In the genomic region with DNA sequence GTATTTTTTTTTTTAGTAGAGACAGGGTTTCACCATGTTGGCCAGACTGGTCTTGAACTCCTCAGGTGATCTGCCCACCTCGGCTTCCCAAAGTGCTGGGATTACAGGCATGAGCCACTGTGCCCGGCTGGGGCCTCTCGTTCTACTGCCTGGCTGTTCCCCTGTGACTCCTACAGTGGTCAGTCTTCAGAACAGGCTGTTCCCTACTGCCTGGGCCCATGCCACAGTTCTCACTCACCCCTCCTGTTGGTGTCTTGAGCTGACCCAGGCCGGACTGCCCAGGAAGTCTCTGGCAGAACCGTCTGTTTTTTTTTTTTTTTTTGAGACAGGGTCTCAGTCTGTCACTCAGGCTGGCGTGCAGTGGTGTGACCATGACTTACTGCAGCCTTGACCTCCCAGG, we compare ENCODE assay signal across 19 cellular contexts. TPM values are rescaled to one million over a fixed set of nuclear protein-coding genes. Genes with fewer than 3 reads are reported as not detected.
A peak's percentile ranks its signal among the peaks of the same experiment; 100 is the strongest.
DNase-seq lines count a peak whose midpoint lies in the region; ATAC-seq, FAIRE-seq and TF ChIP-seq lines count a peak whose summit lies in the region.
"Had no signal": no experiment of that assay in that cellular context is flagged by ENCODE, and none has a peak within 500 bp of the region (broad histone marks: within the 10 kb centered on the region; RNA-seq: fewer than 3 reads in every experiment).

No MANE protein-coding gene starts in this region.

- TF ChIP-seq CTCF in kidney (IDR thresholded peaks at IDR 0.05; ENCODE audit: borderline replicate concordance, extremely low read depth, insufficient read depth): no peak
- TF ChIP-seq CTCF in pancreas (IDR thresholded peaks at IDR 0.05): no peak
- TF ChIP-seq CTCF in transverse colon (IDR thresholded peaks at IDR 0.05): no peak

- TF ChIP-seq EP300 in transverse colon (IDR thresholded peaks at IDR 0.05; ENCODE audit: low read depth): no peak

- H3K27me3 ChIP-seq in pancreas (no peaks in the 10 kb centered on the region), transverse colon (no peaks in the 10 kb centered on the region)
- H3K27me3 ChIP-seq: BLaER1 treated with 17β-estradiol and CSF1 and Interleukin-3, amounts not matched to agents 10 nM and 100 nM had no signal

- no peaks in the 10 kb centered on the region for H3K9me3 ChIP-seq in kidney (ENCODE audit: control insufficient read depth in 1 of 2, low read length in 2 of 2)
- H3K9me3 ChIP-seq in pancreas: no peaks in the 10 kb centered on the region
- H3K9me3 ChIP-seq in transverse colon: no peaks in the 10 kb centered on the region
- H3K9me3 ChIP-seq: BLaER1 treated with 17β-estradiol and CSF1 and Interleukin-3, amounts not matched to agents 10 nM and 100 nM had no signal

- DNase-seq in kidney (no peak), pancreas (peak in 1 of 6 donors; percentile 40), transverse colon (no peak), globus pallidus (ENCODE audit: low spot score) (no peak)
- no peak for DNase-seq in activated T-cell treated with anti-CD3 and anti-CD28 coated beads, Interleukin-2, amount 50 U/mL, for 1 hour
- DNase-seq in naive thymus-derived CD8-positive, alpha-beta T cell: no peak
- DNase-seq: HFFc6, KG1, NCI-H1092 treated with DMSO at 0.1 percent for 48 hours, NCI-H1694, NCI-H2107, NCI-H226, NCI-H526 treated with DMSO at 0.1 percent for 48 hours, PC-3 had no signal

- H3K36me3 ChIP-seq in kidney (ENCODE audit: control insufficient read depth in 1 of 2, insufficient read depth in 2 of 2, low read length in 2 of 2) (peaks cover 0 to 2% of the 10 kb centered on the region in 2 donors), pancreas (no peaks in the 10 kb centered on the region), transverse colon (no peaks in the 10 kb centered on the region)

- no peak overlapping the region for H3K9ac ChIP-seq in kidney (ENCODE audit: low read length in 2 of 2)

- POLR2A ChIA-PET in naive thymus-derived CD8-positive, alpha-beta T cell (lab: Charles Lee): interaction anchor here (0.6 to 2.8 kb wide), 5 partner anchors 10 to 948 kb away, joined by 3 to 10 read pairs (median 4); partner anchors contain the start of gene WBP2

- H3K4me1 ChIP-seq in kidney (ENCODE audit: control insufficient read depth in 1 of 2, insufficient read depth in 1 of 2, low read depth in 1 of 2, low read length in 2 of 2) (peaks cover 0 to 5% of the 10 kb centered on the region in 2 donors), pancreas (peaks cover 8 to 20% (median 14%) of the 10 kb centered on the region in 3 donors), transverse colon (peaks cover 3 to 64% (median 36%) of the 10 kb centered on the region in 4 donors)

- 43 to 66% methylated on average over 6 of the region's 6 CpGs for WGBS in pancreas, 2 donors
- WGBS in transverse colon (ENCODE audit: low coverage in 1 of 2), 2 donors: 60 to 78% methylated on average over 1 to 6 of the region's 6 CpGs

- no peaks in the 10 kb centered on the region for H3K4me1 Mint-ChIP-seq in activated T-helper 17 cell treated with anti-CD3 and anti-CD28 coated beads, Interleukin-2, amount 50 U/mL, for 72 hours
- peaks cover 2 to 6% (median 4%) of the 10 kb centered on the region in 4 donors for H3K4me1 Mint-ChIP-seq in naive thymus-derived CD8-positive, alpha-beta T cell

- no peaks in the 10 kb centered on the region for H3K27me3 Mint-ChIP-seq in activated T-helper 17 cell treated with anti-CD3 and anti-CD28 coated beads, Interleukin-2, amount 50 U/mL, for 72 hours
- H3K27me3 Mint-ChIP-seq in naive thymus-derived CD8-positive, alpha-beta T cell: no peaks in the 10 kb centered on the region

- intact Hi-C loops in kidney (cut with DNase I) (loop anchor here (10.0 kb wide), 1 partner anchor 89 kb away; no protein-coding TSS in a partner anchor), pancreas (cut with DNase I) (loop anchor here in 1 of 3 donors (2.0 kb wide), 1 partner anchor 99 kb away; the partner anchor contains the start of gene MRPL38), transverse colon (cut with DNase I; ENCODE audit: low total_unique reads) (loop anchor here (5.0 kb wide), 1 partner anchor 97 kb away; no protein-coding TSS in a partner anchor)

- H3K9me3 Mint-ChIP-seq in activated T-helper 17 cell treated with anti-CD3 and anti-CD28 coated beads, Interleukin-2, amount 50 U/mL, for 72 hours: no peaks in the 10 kb centered on the region
- H3K9me3 Mint-ChIP-seq in naive thymus-derived CD8-positive, alpha-beta T cell: no peaks in the 10 kb centered on the region
- H3K9me3 Mint-ChIP-seq: HFFc6 had no signal

- H3K4me3 ChIP-seq in kidney (ENCODE audit: low read length in 2 of 2) (no peak overlapping the region), pancreas (no peak overlapping the region), transverse colon (no peak overlapping the region)
- H3K4me3 ChIP-seq: BLaER1 treated with 17β-estradiol and CSF1 and Interleukin-3, amounts not matched to agents 10 nM and 100 nM had no signal

- peak overlapping the region; percentile 39 for H3K27ac Mint-ChIP-seq in activated T-helper 17 cell treated with anti-CD3 and anti-CD28 coated beads, Interleukin-2, amount 50 U/mL, for 72 hours
- H3K27ac Mint-ChIP-seq in naive thymus-derived CD8-positive, alpha-beta T cell: peak overlapping the region in 1 of 10 donors; percentile 63
- H3K27ac Mint-ChIP-seq: HFFc6 had no signal

- no peak for TF ChIP-seq POLR2A in transverse colon (IDR thresholded peaks at IDR 0.05)

- H3K27ac ChIP-seq in kidney (ENCODE audit: low read depth in 2 of 2, low read length in 2 of 2) (peak overlapping the region; percentile 43 to 59), pancreas (peak overlapping the region; percentile 73 to 79 (median 77)), transverse colon (peak overlapping the region; percentile 61 to 76 (median 68))

- ATAC-seq in activated T-helper 17 cell treated with anti-CD3 and anti-CD28 coated beads, Interleukin-2, amount 50 U/mL, for 72 hours (replicated peaks): no peak
- ATAC-seq in pancreas: peak in 3 of 4 donors; percentile 8 to 23 (median 11)
- ATAC-seq in naive thymus-derived CD8-positive, alpha-beta T cell: no peak
- ATAC-seq: PC-3 had no signal

- H3K36me3 Mint-ChIP-seq in activated T-helper 17 cell treated with anti-CD3 and anti-CD28 coated beads, Interleukin-2, amount 50 U/mL, for 72 hours (ENCODE audit: low read depth): no peaks in the 10 kb centered on the region
- no peaks in the 10 kb centered on the region for H3K36me3 Mint-ChIP-seq in naive thymus-derived CD8-positive, alpha-beta T cell

- H3K4me3 Mint-ChIP-seq in activated T-helper 17 cell treated with anti-CD3 and anti-CD28 coated beads, Interleukin-2, amount 50 U/mL, for 72 hours: no peak overlapping the region
- H3K4me3 Mint-ChIP-seq in naive thymus-derived CD8-positive, alpha-beta T cell: no peak overlapping the region
- H3K4me3 Mint-ChIP-seq: HFFc6 had no signal

- in situ Hi-C loops in transverse colon (cut with MboI; ENCODE audit: low pct_ligation_motif_present in 1 of 4, low pct_unique_long_range_greater_than_20kb in 1 of 4, low sequenced_read_pairs in 3 of 4): loop anchor here in 3 of 4 donors (5.0 to 25.0 kb wide), 3 partner anchors 89 to 283 kb away; no protein-coding TSS in a partner anchor

- FAIRE-seq in kidney (lab: Jason Lieb, UNC): no peak
- no peak for FAIRE-seq in pancreas (lab: Jason Lieb, UNC)

RNA-seq across cellular contexts. Expression of gene CDK3, which starts 3.3 kb away (rescaled TPM):
- 1 to 10 TPM; 8.0 to 9.0 TPM for total RNA-seq in activated T-helper 17 cell treated with anti-CD3 and anti-CD28 coated beads, Interleukin-2, amount 50 U/mL, for 72 hours
- total RNA-seq in kidney: 7.1 TPM
- 7.4 TPM for polyA plus RNA-seq in kidney (ENCODE audit: insufficient read depth, low read depth, low replicate concordance)
- total RNA-seq in pancreas: 1 to 10 TPM; 1.9 to 6.3 (median 3.0) TPM
- 10 to 100 TPM; 32.2 to 34.7 TPM for polyA plus RNA-seq in pancreas
- total RNA-seq in transverse colon: 10 to 100 TPM in 2 of 4 donors, 1 to 10 TPM in 1, not detected in 1; 5.4 to 24.6 (median 16.9) TPM
- total RNA-seq in naive thymus-derived CD8-positive, alpha-beta T cell: 10 to 100 TPM; 11.9 to 12.5 TPM
- under 1 TPM; 0.16 to 0.64 (median 0.63) TPM for polyA plus RNA-seq in naive thymus-derived CD8-positive, alpha-beta T cell

RNA-seq across cellular contexts. Expression of gene EVPL, which starts 23.2 kb away (rescaled TPM):
- total RNA-seq in activated T-helper 17 cell treated with anti-CD3 and anti-CD28 coated beads, Interleukin-2, amount 50 U/mL, for 72 hours: under 1 TPM in 1 of 2 donors, not detected in 1; 0.11 TPM
- 23.5 TPM for total RNA-seq in kidney
- 11.1 TPM for polyA plus RNA-seq in kidney (ENCODE audit: insufficient read depth, low read depth, low replicate concordance)
- 1 to 10 TPM; 1.3 to 3.5 (median 2.9) TPM for total RNA-seq in pancreas
- polyA plus RNA-seq in pancreas: 10 to 100 TPM in 1 of 2 donors, 1 to 10 TPM in 1; 6.5 to 14.6 TPM
- total RNA-seq in transverse colon: 10 to 100 TPM; 17.1 to 23.7 (median 20.6) TPM
- 1 to 10 TPM; 7.1 to 8.2 TPM for total RNA-seq in naive thymus-derived CD8-positive, alpha-beta T cell
- 1 to 10 TPM in 1 of 3 donors, under 1 TPM in 1, not detected in 1; 0.74 to 1.6 TPM for polyA plus RNA-seq in naive thymus-derived CD8-positive, alpha-beta T cell
- total RNA-seq: H4, HFFc6, M059J had no signal
- polyA plus RNA-seq: AG04450 had no signal

RNA-seq across cellular contexts. Expression of gene TEN1, which starts 24.9 kb away (rescaled TPM):
- 10 to 100 TPM; 15.3 to 18.5 TPM for total RNA-seq in activated T-helper 17 cell treated with anti-CD3 and anti-CD28 coated beads, Interleukin-2, amount 50 U/mL, for 72 hours
- total RNA-seq in kidney (21.3 TPM), pancreas (10 to 100 TPM in 5 of 6 donors, 1 to 10 TPM in 1; 6.9 to 12.9 (median 12.3) TPM), transverse colon (100 to 1,000 TPM in 1 of 4 donors, 10 to 100 TPM in 3; 18.7 to 137 (median 20.7) TPM)
- polyA plus RNA-seq in kidney (ENCODE audit: insufficient read depth, low read depth, low replicate concordance) (40.8 TPM), pancreas (10 to 100 TPM; 19.7 to 35.0 TPM)
- 10 to 100 TPM; 14.2 to 16.6 TPM for total RNA-seq in naive thymus-derived CD8-positive, alpha-beta T cell
- 10 to 100 TPM; 17.1 to 18.9 (median 18.4) TPM for polyA plus RNA-seq in naive thymus-derived CD8-positive, alpha-beta T cell

RNA-seq across cellular contexts. Expression of gene ACOX1, which starts 24.9 kb away (rescaled TPM):
- total RNA-seq in activated T-helper 17 cell treated with anti-CD3 and anti-CD28 coated beads, Interleukin-2, amount 50 U/mL, for 72 hours: 10 to 100 TPM; 24.0 to 35.2 TPM
- total RNA-seq in kidney (60.6 TPM), pancreas (10 to 100 TPM; 50.4 to 74.2 (median 59.4) TPM), transverse colon (100 to 1,000 TPM in 3 of 4 donors, 10 to 100 TPM in 1; 37.0 to 254 (median 212) TPM)
- polyA plus RNA-seq in kidney (ENCODE audit: insufficient read depth, low read depth, low replicate concordance) (24.7 TPM), pancreas (10 to 100 TPM; 16.3 to 25.4 TPM)
- 10 to 100 TPM; 37.9 to 39.3 TPM for total RNA-seq in naive thymus-derived CD8-positive, alpha-beta T cell
- 10 to 100 TPM; 11.4 to 18.4 (median 15.1) TPM for polyA plus RNA-seq in naive thymus-derived CD8-positive, alpha-beta T cell

Comparison
In these comparisons a context has a peak if more than half of its experiments do, and no peak if none do; other contexts are left out.
1. ATAC-seq: peak in pancreas (3 of 4); none in activated T-helper 17 cell treated with anti-CD3 and anti-CD28 coated beads, Interleukin-2, amount 50 U/mL, for 72 hours (single experiment) and naive thymus-derived CD8-positive, alpha-beta T cell (0 of 2).
2. Peak in every context shown above with its lines, with median percentiles within 50 percentile points of each other: H3K27ac ChIP-seq.